ENCODE assay signal across 17 cellular contexts in genomic region chr10:115514895-115515294, GRCh38.
"Had no signal": no experiment of that assay in that cellular context is flagged by ENCODE, and none has a peak within 500 bp of the region (broad histone marks: within the 10 kb centered on the region; RNA-seq: fewer than 3 reads in every experiment).

No MANE protein-coding gene starts in this region.

- H3K4me1 ChIP-seq: esophagus muscularis mucosa, tibial nerve, uterus had no signal

- H3K27ac ChIP-seq: esophagus muscularis mucosa, neutrophil, tibial nerve, uterus had no signal

- H3K27me3 ChIP-seq: esophagus muscularis mucosa, neutrophil, tibial nerve, uterus had no signal

- DNase-seq: activated CD4-positive, alpha-beta memory T cell treated with anti-CD3 and anti-CD28 coated beads for 36 hours; activated CD8-positive, alpha-beta memory T cell treated with anti-CD3 and anti-CD28 coated beads, Interleukin-2, amount 10 ng/mL, durations not matched to agents 7 days and 5 days; activated naive CD4-positive, alpha-beta T cell treated with anti-CD3 and anti-CD28 coated beads, Interleukin-2, amount 10 ng/mL, durations not matched to agents 7 days and 5 days; activated T-cell treated with anti-CD3 and anti-CD28 coated beads, Interleukin-2, amount 50 U/mL, for 1 hour; foreskin fibroblast; glutamatergic neuron; kidney glomerular epithelial cell; left ventricle myocardium superior; natural killer cell; posterior cingulate gyrus; stimulated activated CD4-positive, alpha-beta T cell treated with anti-CD3 and anti-CD28 coated beads, Interleukin-4, amount 100 ng/mL, for 1 hour; stimulated activated naive CD4-positive, alpha-beta T cell; T1000; uterus had no signal

- H3K9me3 ChIP-seq: neutrophil, uterus had no signal

- ATAC-seq: activated CD8-positive, alpha-beta memory T cell treated with anti-CD3 and anti-CD28 coated beads, Interleukin-2, amount 10 ng/mL, durations not matched to agents 7 days and 5 days; left ventricle myocardium superior; natural killer cell had no signal

- H3K4me3 ChIP-seq: esophagus muscularis mucosa, tibial nerve, uterus had no signal

- H3K36me3 ChIP-seq: esophagus muscularis mucosa, neutrophil, tibial nerve, uterus had no signal
